16 cellular contexts compared by ENCODE assay signal in the genomic region with DNA sequence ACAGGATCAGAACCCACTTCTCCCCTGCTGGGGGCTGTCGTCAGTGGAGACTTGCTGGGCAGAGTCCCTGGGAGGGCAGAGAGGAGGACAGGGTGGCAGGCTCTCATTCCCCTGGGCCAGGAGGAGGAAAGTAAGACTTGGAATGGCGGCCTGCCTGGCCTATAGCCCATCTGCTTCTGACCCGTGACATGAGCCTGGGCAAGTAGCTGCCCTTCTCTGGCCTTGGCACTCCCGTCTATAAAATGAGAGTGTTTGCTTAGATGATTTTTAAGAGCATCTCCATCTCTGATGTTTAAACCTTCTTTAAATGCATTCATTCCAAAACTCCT.
DNase-seq lines count a peak whose midpoint lies in the region; ATAC-seq and TF ChIP-seq lines count a peak whose summit lies in the region.
"Had no signal": no experiment of that assay in that cellular context is flagged by ENCODE, and none has a peak within 500 bp of the region (broad histone marks: within the 10 kb centered on the region; RNA-seq: fewer than 3 reads in every experiment).

No MANE protein-coding gene starts in this region.

- H3K36me3 Mint-ChIP-seq in type B pancreatic cell (no peaks in the 10 kb centered on the region), CD14-positive monocyte (no peaks in the 10 kb centered on the region)
- H3K36me3 Mint-ChIP-seq: CD8-positive, alpha-beta memory T cell had no signal

- H3K27ac Mint-ChIP-seq in type B pancreatic cell (no peak overlapping the region), CD14-positive monocyte (no peak overlapping the region)
- H3K27ac Mint-ChIP-seq: CD4-positive, alpha-beta T cell; CD8-positive, alpha-beta memory T cell had no signal

- DNase-seq in LNCaP clone FGC (ENCODE audit: low read depth), result peak; percentile 15
- DNase-seq in left lobe of liver (ENCODE audit: low spot score), result peak; percentile 44
- peak; percentile 50 for DNase-seq in type B pancreatic cell (ENCODE audit: extremely low spot score, unreplicated experiment)
- no peak for DNase-seq in activated T-cell treated with anti-CD3 and anti-CD28 coated beads, Interleukin-2, amount 50 U/mL, for 48 hours
- no peak for DNase-seq in gastrocnemius medialis
- DNase-seq in CD14-positive monocyte (ENCODE audit: low spot score), result no peak
- DNase-seq: C1 segment of cervical spinal cord; CD4-positive, alpha-beta T cell; CD8-positive, alpha-beta memory T cell; DMS 273 treated with DMSO at 0.1 percent for 48 hours; DMS79; GF-D8; GM23248; H7; HCEC 1CT had no signal

- no peaks in the 10 kb centered on the region for H3K4me1 ChIP-seq in gastrocnemius medialis

- no peak for TF ChIP-seq POLR2A in gastrocnemius medialis (IDR thresholded peaks at IDR 0.05)

- H3K27ac ChIP-seq in VCaP, result peak overlapping the region; percentile 38; the same call in 1 of the 2 replicates
- H3K27ac ChIP-seq in gastrocnemius medialis, result no peak overlapping the region
- H3K27ac ChIP-seq: GM23248 had no signal

- H3K4me3 Mint-ChIP-seq in type B pancreatic cell (no peak overlapping the region), CD14-positive monocyte (no peak overlapping the region)
- H3K4me3 Mint-ChIP-seq: CD4-positive, alpha-beta T cell; CD8-positive, alpha-beta memory T cell had no signal

- intact Hi-C loops in gastrocnemius medialis (cut with DNase I; ENCODE audit: low total_unique reads), result no loop called here
- intact Hi-C loops in CD14-positive monocyte (cut with micrococcal nuclease), result no loop called here

- H3K4me3 ChIP-seq in LNCaP clone FGC (ENCODE audit: low read depth, low read length) (no peak overlapping the region), gastrocnemius medialis (no peak overlapping the region)
- H3K4me3 ChIP-seq: GM23248 had no signal

- in situ Hi-C loops in gastrocnemius medialis (cut with MboI; ENCODE audit: low sequenced_read_pairs in 4 of 4), result no loop called here

- ATAC-seq in left lobe of liver, result no peak
- no peak for ATAC-seq in gastrocnemius medialis

- H3K36me3 ChIP-seq in gastrocnemius medialis, result no peaks in the 10 kb centered on the region

- H3K27me3 Mint-ChIP-seq in type B pancreatic cell, result no peaks in the 10 kb centered on the region
- H3K27me3 Mint-ChIP-seq in CD14-positive monocyte (ENCODE audit: low read depth in 3 of 3), result peaks cover 0 to 2% (median 0%) of the 10 kb centered on the region in 3 donors

- TF ChIP-seq CTCF in LNCaP clone FGC (IDR thresholded peaks at IDR 0.05; ENCODE audit: control insufficient read depth, extremely low read depth, insufficient read depth) (no peak), VCaP (conservative IDR thresholded peaks at IDR 0.05) (no peak), type B pancreatic cell (conservative IDR thresholded peaks at IDR 0.05) (no peak), gastrocnemius medialis (IDR thresholded peaks at IDR 0.05 in 4 of 5, conservative IDR thresholded peaks at IDR 0.05 in 1 of 5) (no peak), CD14-positive monocyte (IDR thresholded peaks at IDR 0.05) (no peak)

- H3K9me3 ChIP-seq in gastrocnemius medialis, result no peaks in the 10 kb centered on the region

- H3K27me3 ChIP-seq in gastrocnemius medialis, result no peaks in the 10 kb centered on the region

- H3K4me1 Mint-ChIP-seq in type B pancreatic cell (ENCODE audit: unreplicated experiment) (peaks cover 55% of the 10 kb centered on the region), CD14-positive monocyte (no peaks in the 10 kb centered on the region)
- H3K4me1 Mint-ChIP-seq: CD8-positive, alpha-beta memory T cell had no signal

- peaks cover 11% of the 10 kb centered on the region for H3K9me3 Mint-ChIP-seq in type B pancreatic cell
- peaks cover 0 to 5% (median 2%) of the 10 kb centered on the region in 7 donors for H3K9me3 Mint-ChIP-seq in CD14-positive monocyte
- H3K9me3 Mint-ChIP-seq: CD4-positive, alpha-beta T cell had no signal

Comparison
In these comparisons a context has a peak if more than half of its experiments do, and no peak if none do; other contexts are left out.
1. DNase-seq: peak in LNCaP clone FGC (single experiment), left lobe of liver (single experiment) and type B pancreatic cell (single experiment); none in activated T-cell treated with anti-CD3 and anti-CD28 coated beads, Interleukin-2, amount 50 U/mL, for 48 hours (0 of 2), gastrocnemius medialis (0 of 2) and CD14-positive monocyte (single experiment).